Comparison of ENCODE assay signal across 8 cellular contexts in genomic region chr17:81057079-81057730, GRCh38. TPM values are rescaled to one million over a fixed set of nuclear protein-coding genes. Genes with fewer than 3 reads are reported as not detected.
DNase-seq lines count a peak whose midpoint lies in the region; ATAC-seq, FAIRE-seq and TF ChIP-seq lines count a peak whose summit lies in the region.

No MANE protein-coding gene starts in this region.

- no peaks in the 10 kb centered on the region for H3K9me3 Mint-ChIP-seq in naive thymus-derived CD4-positive, alpha-beta T cell

- H3K27ac Mint-ChIP-seq in T-helper 17 cell, result no peak overlapping the region
- H3K27ac Mint-ChIP-seq in naive thymus-derived CD4-positive, alpha-beta T cell, result peak overlapping the region in 2 of 9 donors; percentile 7 to 37

- H2BK5ac ChIP-seq in trophoblast cell (ENCODE audit: low read depth, low read length, poor library complexity), result no peak overlapping the region

- no peak overlapping the region for H2AFZ ChIP-seq in trophoblast cell (ENCODE audit: insufficient read depth, low read length, poor library complexity)

- FAIRE-seq in D721Med (lab: Jason Lieb, UNC), result no peak

- H3K27me3 Mint-ChIP-seq in T-helper 17 cell, result no peaks in the 10 kb centered on the region
- H3K27me3 Mint-ChIP-seq in naive thymus-derived CD4-positive, alpha-beta T cell, result no peaks in the 10 kb centered on the region

- H3K9me3 ChIP-seq in T-helper 17 cell (ENCODE audit: control insufficient read depth, low read length, poor library complexity, severe bottlenecking) (no peaks in the 10 kb centered on the region), trophoblast cell (ENCODE audit: insufficient read depth, low read depth, low read length) (peaks cover 3% of the 10 kb centered on the region)
- no peaks in the 10 kb centered on the region for H3K9me3 ChIP-seq in naive thymus-derived CD4-positive, alpha-beta T cell (ENCODE audit: control insufficient read depth in 2 of 3, low read length in 3 of 3)

- peak overlapping the region; percentile 57 for H3K4ac ChIP-seq in trophoblast cell (ENCODE audit: low read depth, low read length)

- peaks cover 30 to 37% of the 10 kb centered on the region in 2 experiments for H3K36me3 ChIP-seq in trophoblast cell (ENCODE audit: control insufficient read depth in 1 of 2, insufficient read depth in 2 of 2, low read length in 2 of 2)
- no peaks in the 10 kb centered on the region for H3K36me3 ChIP-seq in naive thymus-derived CD4-positive, alpha-beta T cell (ENCODE audit: control insufficient read depth in 2 of 3, insufficient read depth in 3 of 3, low read length in 3 of 3)

- peak overlapping the region; percentile 9 for H3K4me2 ChIP-seq in trophoblast cell (ENCODE audit: low read length)

- peak overlapping the region; percentile 11 for H4K91ac ChIP-seq in trophoblast cell (ENCODE audit: low read depth, low read length)

- H4K8ac ChIP-seq in trophoblast cell (ENCODE audit: low read depth, low read length), result peak overlapping the region; percentile 55

- no peak overlapping the region for H3K9ac ChIP-seq in trophoblast cell (ENCODE audit: low read length)

- POLR2A ChIA-PET in naive thymus-derived CD4-positive, alpha-beta T cell (lab: Charles Lee), result no interaction called here

- peak overlapping the region; percentile 68 for H2BK12ac ChIP-seq in trophoblast cell (ENCODE audit: low read length)

- H3K18ac ChIP-seq in trophoblast cell (ENCODE audit: low read length), result no peak overlapping the region

- no peak for TF ChIP-seq CTCF in D721Med (IDR thresholded peaks at IDR 0.05; ENCODE audit: insufficient read depth, missing control alignments)
- peak; percentile 26 for TF ChIP-seq CTCF in foreskin keratinocyte (conservative IDR thresholded peaks at IDR 0.05)

- intact Hi-C loops in naive thymus-derived CD4-positive, alpha-beta T cell (cut with micrococcal nuclease), result loop anchor here in 1 of 2 donors (5.0 kb wide), 1 partner anchor 35 kb away; no protein-coding TSS in a partner anchor

- peak overlapping the region; percentile 3 for H3K4me3 Mint-ChIP-seq in T-helper 17 cell
- H3K4me3 Mint-ChIP-seq in naive thymus-derived CD4-positive, alpha-beta T cell, result no peak overlapping the region

- peaks cover 1% of the 10 kb centered on the region for H3K79me2 ChIP-seq in trophoblast cell (ENCODE audit: control insufficient read depth, insufficient read depth, low read length, poor library complexity)

- H3K14ac ChIP-seq in trophoblast cell (ENCODE audit: low read length), result peak overlapping the region; percentile 54

- H3K27me3 ChIP-seq in foreskin keratinocyte (no peaks in the 10 kb centered on the region), trophoblast cell (ENCODE audit: insufficient read depth, low read length) (no peaks in the 10 kb centered on the region)
- no peaks in the 10 kb centered on the region for H3K27me3 ChIP-seq in naive thymus-derived CD4-positive, alpha-beta T cell (ENCODE audit: control insufficient read depth in 2 of 2, insufficient read depth in 2 of 2, low read length in 2 of 2)

- H3K27ac ChIP-seq in foreskin keratinocyte, result peak overlapping the region; percentile 69
- H3K27ac ChIP-seq in trophoblast cell (ENCODE audit: low read depth, low read length), result peak overlapping the region; percentile 39
- H3K27ac ChIP-seq in naive thymus-derived CD4-positive, alpha-beta T cell (ENCODE audit: low read depth, low read length), result no peak overlapping the region

- H3K4me1 ChIP-seq in foreskin keratinocyte (peaks cover 20% of the 10 kb centered on the region), trophoblast cell (ENCODE audit: control insufficient read depth in 1 of 2, insufficient read depth in 2 of 2, low read length in 2 of 2) (peaks cover 20 to 21% of the 10 kb centered on the region in 2 experiments)
- H3K4me1 ChIP-seq in naive thymus-derived CD4-positive, alpha-beta T cell (ENCODE audit: control insufficient read depth in 2 of 2, insufficient read depth in 2 of 2, low read length in 2 of 2), result no peaks in the 10 kb centered on the region

- H3K36me3 Mint-ChIP-seq in T-helper 17 cell (ENCODE audit: low read depth), result peaks cover 2% of the 10 kb centered on the region
- H3K36me3 Mint-ChIP-seq in naive thymus-derived CD4-positive, alpha-beta T cell, result peaks cover 0 to under 1% (median 0%) of the 10 kb centered on the region in 5 donors

- DNase-seq in D721Med (ENCODE audit: insufficient read length, low spot score) (peak; percentile 64), T-helper 17 cell (no peak), foreskin keratinocyte (peak; percentile 79 to 94), trophoblast cell (peak; percentile 97), NCI-H1436 treated with DMSO at 0.1 percent for 48 hours (lab: John Stamatoyannopoulos, UW) (no peak)
- DNase-seq in activated effector memory CD4-positive, alpha-beta T cell treated with anti-CD3 and anti-CD28 coated beads, Interleukin-2, amount 50 U/mL, for 16 hours, result no peak
- DNase-seq in naive thymus-derived CD4-positive, alpha-beta T cell, result no peak

- no peak overlapping the region for H4K12ac ChIP-seq in trophoblast cell (ENCODE audit: low read depth, low read length)

- no peak overlapping the region for H2AK5ac ChIP-seq in trophoblast cell (ENCODE audit: low read length)

- no peak overlapping the region for H3K4me3 ChIP-seq in trophoblast cell (ENCODE audit: low read depth, low read length)
- H3K4me3 ChIP-seq in naive thymus-derived CD4-positive, alpha-beta T cell (ENCODE audit: low read length), result no peak overlapping the region

- H3K79me1 ChIP-seq in trophoblast cell (ENCODE audit: low read length), result peaks cover 5% of the 10 kb centered on the region

- WGBS in trophoblast cell (ENCODE audit: extremely low coverage, insufficient coverage, insufficient read length), result no CpG with 5 or more reads among the region's 14 CpGs

- H3K4me1 Mint-ChIP-seq in T-helper 17 cell, result peaks cover 3% of the 10 kb centered on the region
- peaks cover 0 to 5% (median 2%) of the 10 kb centered on the region in 7 donors for H3K4me1 Mint-ChIP-seq in naive thymus-derived CD4-positive, alpha-beta T cell

- ATAC-seq in T-helper 17 cell, result no peak
- peak; percentile 74 for ATAC-seq in foreskin keratinocyte
- no peak for ATAC-seq in HG03045 (IDR thresholded peaks at IDR 0.05; ENCODE audit: unreplicated experiment)
- no peak for ATAC-seq in naive thymus-derived CD4-positive, alpha-beta T cell

- H3K23ac ChIP-seq in trophoblast cell (ENCODE audit: low read length), result no peak overlapping the region

- peak overlapping the region; percentile 64 for H2BK120ac ChIP-seq in trophoblast cell (ENCODE audit: insufficient read depth, low read length, poor library complexity)

- CTCF ChIA-PET in naive thymus-derived CD4-positive, alpha-beta T cell (lab: Charles Lee), result interaction anchor here (0.7 kb wide), 1 partner anchor 53 kb away, joined by 5 read pairs; no protein-coding TSS in a partner anchor

RNA-seq across cellular contexts. Expression of gene BAIAP2, which starts 22.3 kb away (rescaled TPM):
- total RNA-seq in T-helper 17 cell (10 to 100 TPM; 11.0 to 13.9 TPM), foreskin keratinocyte (104 and 106 TPM in 2 replicates)
- 117 and 118 TPM in 2 replicates for polyA plus RNA-seq in foreskin keratinocyte
- polyA plus RNA-seq in trophoblast cell (2013), result 81.6 and 88.1 TPM in 2 replicates
- 10 to 100 TPM in 3 of 5 experiments, 1 to 10 TPM in 2; 7.3 to 13.7 (median 12.3) TPM for total RNA-seq in naive thymus-derived CD4-positive, alpha-beta T cell
- polyA plus RNA-seq in naive thymus-derived CD4-positive, alpha-beta T cell, result 1 to 10 TPM; 3.2 to 4.9 TPM

Comparison
In these comparisons a context has a peak if more than half of its experiments do, and no peak if none do; other contexts are left out.
1. DNase-seq: peak in D721Med (single experiment), foreskin keratinocyte (2 of 2) and trophoblast cell (2 of 2); none in T-helper 17 cell (0 of 3), activated effector memory CD4-positive, alpha-beta T cell treated with anti-CD3 and anti-CD28 coated beads, Interleukin-2, amount 50 U/mL, for 16 hours (single experiment), NCI-H1436 treated with DMSO at 0.1 percent for 48 hours (single experiment) and naive thymus-derived CD4-positive, alpha-beta T cell (0 of 9).